17 cellular contexts compared by ENCODE assay signal in genomic region chr6:46918830-46919229, GRCh38. TPM values are rescaled to one million over a fixed set of nuclear protein-coding genes. Genes with fewer than 3 reads are reported as not detected.
DNase-seq lines count a peak whose midpoint lies in the region; ATAC-seq and TF ChIP-seq lines count a peak whose summit lies in the region.
"Had no signal": no experiment of that assay in that cellular context is flagged by ENCODE, and none has a peak within 500 bp of the region (broad histone marks: within the 10 kb centered on the region; RNA-seq: fewer than 3 reads in every experiment).

No MANE protein-coding gene starts in this region.

- H3K36me3 ChIP-seq in right atrium auricular region (no peaks in the 10 kb centered on the region), psoas muscle (ENCODE audit: insufficient read depth in 1 of 2, low read depth in 1 of 2) (no peaks in the 10 kb centered on the region)
- H3K36me3 ChIP-seq: Peyer's patch had no signal

- no peaks in the 10 kb centered on the region for H3K9me3 ChIP-seq in right atrium auricular region
- H3K9me3 ChIP-seq in psoas muscle = no peaks in the 10 kb centered on the region
- H3K9me3 ChIP-seq: A549, Caco-2, Peyer's patch had no signal

- intact Hi-C loops in left cardiac atrium (cut with DNase I) (no loop called here), psoas muscle (cut with DNase I) (no loop called here)

- H3K27ac ChIP-seq in right atrium auricular region (peak overlapping the region; percentile 56 to 74), psoas muscle (no peak overlapping the region)
- H3K27ac ChIP-seq: A549, Peyer's patch had no signal

- WGBS in psoas muscle, 3 donors = 46 to 52% (median 50%) methylated on average over 3 of the region's 3 CpGs

- H3K27me3 ChIP-seq in right atrium auricular region (no peaks in the 10 kb centered on the region), psoas muscle (ENCODE audit: insufficient read depth in 3 of 3, low read length in 2 of 3) (no peaks in the 10 kb centered on the region)
- H3K27me3 ChIP-seq: Peyer's patch had no signal

- no peaks in the 10 kb centered on the region for H3K9me3 Mint-ChIP-seq in glutamatergic neuron (ENCODE audit: unreplicated experiment)
- no peaks in the 10 kb centered on the region for H3K9me3 Mint-ChIP-seq in activated T-helper 17 cell treated with anti-CD3 and anti-CD28 coated beads, Interleukin-2, amount 50 U/mL, for 72 hours

- peak overlapping the region; percentile 82 for H3K27ac Mint-ChIP-seq in glutamatergic neuron (ENCODE audit: unreplicated experiment)
- H3K27ac Mint-ChIP-seq in activated T-helper 17 cell treated with anti-CD3 and anti-CD28 coated beads, Interleukin-2, amount 50 U/mL, for 72 hours = no peak overlapping the region
- H3K27ac Mint-ChIP-seq: CD14-positive monocyte had no signal

- no peaks in the 10 kb centered on the region for H3K36me3 Mint-ChIP-seq in glutamatergic neuron (ENCODE audit: unreplicated experiment)
- no peaks in the 10 kb centered on the region for H3K36me3 Mint-ChIP-seq in activated T-helper 17 cell treated with anti-CD3 and anti-CD28 coated beads, Interleukin-2, amount 50 U/mL, for 72 hours (ENCODE audit: low read depth)
- H3K36me3 Mint-ChIP-seq: CD14-positive monocyte had no signal

- H3K4me3 ChIP-seq in right atrium auricular region = peak overlapping the region; percentile 37 to 49
- peak overlapping the region; percentile 58 for H3K4me3 ChIP-seq in psoas muscle
- H3K4me3 ChIP-seq: A549, Peyer's patch had no signal

- peaks cover 32% of the 10 kb centered on the region for H3K4me1 Mint-ChIP-seq in glutamatergic neuron (ENCODE audit: low read depth, unreplicated experiment)
- H3K4me1 Mint-ChIP-seq in activated T-helper 17 cell treated with anti-CD3 and anti-CD28 coated beads, Interleukin-2, amount 50 U/mL, for 72 hours = no peaks in the 10 kb centered on the region
- H3K4me1 Mint-ChIP-seq: CD14-positive monocyte had no signal

- H3K4me1 ChIP-seq in right atrium auricular region (peaks cover 0 to 16% of the 10 kb centered on the region in 2 donors), psoas muscle (no peaks in the 10 kb centered on the region)
- H3K4me1 ChIP-seq: Caco-2, Peyer's patch had no signal

- DNase-seq in right atrium auricular region (ENCODE audit: low spot score) (no peak), left cardiac atrium (no peak), glutamatergic neuron (no peak), psoas muscle (no peak), cerebellar cortex (ENCODE audit: low spot score) (no peak)
- no peak for DNase-seq in activated T-cell treated with anti-CD3 and anti-CD28 coated beads, Interleukin-2, amount 50 U/mL, for 1 hour
- DNase-seq: Caco-2, HCEC 1CT, Karpas-422, NCI-H187 treated with DMSO at 0.1 percent for 48 hours, NCI-H446 treated with DMSO at 0.1 percent for 48 hours, NCI-H774, Peyer's patch had no signal

- TF ChIP-seq CTCF in right atrium auricular region (IDR thresholded peaks at IDR 0.05) (no peak), glutamatergic neuron (IDR thresholded peaks at IDR 0.05; ENCODE audit: partially characterized antibody, unreplicated experiment) (no peak), psoas muscle (IDR thresholded peaks at IDR 0.05) (no peak)

- no peak overlapping the region for H3K4me3 Mint-ChIP-seq in glutamatergic neuron (ENCODE audit: unreplicated experiment)
- H3K4me3 Mint-ChIP-seq in activated T-helper 17 cell treated with anti-CD3 and anti-CD28 coated beads, Interleukin-2, amount 50 U/mL, for 72 hours = no peak overlapping the region
- H3K4me3 Mint-ChIP-seq: CD14-positive monocyte had no signal

- no peaks in the 10 kb centered on the region for H3K27me3 Mint-ChIP-seq in glutamatergic neuron (ENCODE audit: unreplicated experiment)
- H3K27me3 Mint-ChIP-seq in activated T-helper 17 cell treated with anti-CD3 and anti-CD28 coated beads, Interleukin-2, amount 50 U/mL, for 72 hours = peaks cover 9% of the 10 kb centered on the region

- ATAC-seq in left cardiac atrium (no peak), psoas muscle (no peak), GM21367 (IDR thresholded peaks at IDR 0.05; ENCODE audit: unreplicated experiment) (no peak)
- ATAC-seq in activated T-helper 17 cell treated with anti-CD3 and anti-CD28 coated beads, Interleukin-2, amount 50 U/mL, for 72 hours (replicated peaks) = no peak
- ATAC-seq: A549 had no signal

RNA-seq across cellular contexts. Expression of gene ADGRF5, which starts 2.9 kb away (rescaled TPM):
- total RNA-seq in right atrium auricular region (10 to 100 TPM; 38.4 to 59.4 TPM), left cardiac atrium (10 to 100 TPM; 37.4 to 56.9 TPM), glutamatergic neuron (ENCODE audit: unreplicated experiment) (0.37 TPM), psoas muscle (10 to 100 TPM; 18.7 to 58.0 (median 22.4) TPM)
- 10 to 100 TPM; 14.3 to 23.3 (median 15.0) TPM for polyA plus RNA-seq in psoas muscle
- total RNA-seq in activated T-helper 17 cell treated with anti-CD3 and anti-CD28 coated beads, Interleukin-2, amount 50 U/mL, for 72 hours = not detected
- total RNA-seq: Caco-2 had no signal
- polyA plus RNA-seq: A549, CD14-positive monocyte had no signal

Comparison
In these comparisons a context has a peak if more than half of its experiments do, and no peak if none do; other contexts are left out.
1. RNA of gene ADGRF5, which starts 2.9 kb away (total RNA-seq): 38.4 to 59.4 TPM in right atrium auricular region, 37.4 to 56.9 TPM in left cardiac atrium and 18.7 to 58.0 TPM in psoas muscle; 0.37 TPM in glutamatergic neuron (single experiment) and not detected in activated T-helper 17 cell treated with anti-CD3 and anti-CD28 coated beads, Interleukin-2, amount 50 U/mL, for 72 hours; every median in the first group is over 10 times any median in the second.